17 cellular contexts compared by ENCODE assay signal in the genomic region with DNA sequence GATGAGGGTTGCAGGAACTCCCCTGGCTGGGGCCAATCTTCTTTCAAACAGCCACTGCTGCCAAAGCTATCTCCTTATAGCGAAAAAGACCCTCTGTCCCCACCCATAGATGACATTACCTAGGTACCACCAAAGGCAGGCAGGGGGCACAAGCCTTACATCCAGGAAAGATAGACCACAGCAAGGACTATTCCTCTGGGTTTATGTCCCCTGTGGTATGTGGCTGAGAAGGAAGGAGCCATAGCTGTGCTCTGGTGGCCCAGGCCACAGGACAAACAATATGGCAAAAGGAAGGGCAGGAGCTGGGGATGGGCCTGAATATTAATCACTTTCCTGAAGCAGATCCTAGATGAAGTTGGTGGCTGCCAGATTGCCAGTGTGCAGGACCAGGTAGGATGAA.
A peak's percentile ranks its signal among the peaks of the same experiment; 100 is the strongest.
DNase-seq lines count a peak whose midpoint lies in the region; ATAC-seq and TF ChIP-seq lines count a peak whose summit lies in the region.
"Had no signal": no experiment of that assay in that cellular context is flagged by ENCODE, and none has a peak within 500 bp of the region (broad histone marks: within the 10 kb centered on the region; RNA-seq: fewer than 3 reads in every experiment).

No MANE protein-coding gene starts in this region.

- in situ Hi-C loops in KBM-7 (cut with MboI; ENCODE audit: low pct_unique_long_range_greater_than_20kb, low sequenced_read_pairs) = no loop called here

- H3K27ac ChIP-seq in thoracic aorta = peak overlapping the region; percentile 78 to 79
- H3K27ac ChIP-seq: Peyer's patch, SJSA1 had no signal

- ATAC-seq in thoracic aorta (ENCODE audit: insufficient number of reproducible peaks, low FRiP score, low read depth) (no peak), GM21529 (IDR thresholded peaks at IDR 0.05; ENCODE audit: unreplicated experiment) (no peak), GM18520 (IDR thresholded peaks at IDR 0.05; ENCODE audit: unreplicated experiment) (no peak), left ventricle myocardium superior (no peak)
- ATAC-seq in activated CD8-positive, alpha-beta T cell treated with anti-CD3 and anti-CD28 coated beads, Interleukin-2, amount 10 ng/mL, durations not matched to agents 7 days and 5 days = no peak

- CTCF ChIA-PET in activated CD8-positive, alpha-beta T cell treated with anti-CD3 and anti-CD28 coated beads, Interleukin-2, amount 10 ng/mL, durations not matched to agents 7 days and 5 days (lab: Charles Lee) = interaction anchor here (0.6 kb wide), 1 partner anchor 60 kb away, joined by 3 read pairs; no protein-coding TSS in a partner anchor

- DNase-seq in ELF-1 (ENCODE audit: low read depth, low spot score) (peak; percentile 47), KBM-7 (peak; percentile 25), fibroblast of gingiva (ENCODE audit: low read depth) (peak; percentile 12), thoracic aorta (ENCODE audit: low spot score) (no peak), left ventricle myocardium superior (no peak)
- no peak for DNase-seq in activated CD8-positive, alpha-beta T cell treated with anti-CD3 and anti-CD28 coated beads, Interleukin-2, amount 10 ng/mL, durations not matched to agents 7 days and 5 days
- DNase-seq: BE2C; CD4-positive, CD25-positive, alpha-beta regulatory T cell; COR-L47; H7; NCI-H1417; NCI-H187 treated with DMSO at 0.1 percent for 48 hours; NCI-H526; Peyer's patch had no signal

- H3K27ac Mint-ChIP-seq in activated CD8-positive, alpha-beta T cell treated with anti-CD3 and anti-CD28 coated beads, Interleukin-2, amount 10 ng/mL, durations not matched to agents 7 days and 5 days = no peak overlapping the region

- H3K36me3 Mint-ChIP-seq in activated CD8-positive, alpha-beta T cell treated with anti-CD3 and anti-CD28 coated beads, Interleukin-2, amount 10 ng/mL, durations not matched to agents 7 days and 5 days (ENCODE audit: low read depth) = no peaks in the 10 kb centered on the region
- H3K36me3 Mint-ChIP-seq: CD4-positive, CD25-positive, alpha-beta regulatory T cell had no signal

- H3K9me3 ChIP-seq in thoracic aorta = no peaks in the 10 kb centered on the region
- H3K9me3 ChIP-seq: BE2C, Peyer's patch, SJSA1 had no signal

- no peaks in the 10 kb centered on the region for H3K4me1 Mint-ChIP-seq in activated CD8-positive, alpha-beta T cell treated with anti-CD3 and anti-CD28 coated beads, Interleukin-2, amount 10 ng/mL, durations not matched to agents 7 days and 5 days (ENCODE audit: low read depth)
- H3K4me1 Mint-ChIP-seq: CD4-positive, CD25-positive, alpha-beta regulatory T cell had no signal

- intact Hi-C loops in left ventricle myocardium superior (cut with micrococcal nuclease) = no loop called here

- peaks cover 7 to 36% of the 10 kb centered on the region in 2 donors for H3K4me1 ChIP-seq in thoracic aorta (ENCODE audit: control insufficient read depth in 1 of 2, low read depth in 2 of 2)
- H3K4me1 ChIP-seq: BE2C, Peyer's patch had no signal

- no peaks in the 10 kb centered on the region for H3K27me3 ChIP-seq in thoracic aorta (replicated peaks; ENCODE audit: insufficient read depth)
- H3K27me3 ChIP-seq: BE2C, Peyer's patch, SJSA1 had no signal

- H3K36me3 ChIP-seq in thoracic aorta = no peaks in the 10 kb centered on the region
- H3K36me3 ChIP-seq: BE2C, Peyer's patch, SJSA1 had no signal

- H3K27me3 Mint-ChIP-seq in activated CD8-positive, alpha-beta T cell treated with anti-CD3 and anti-CD28 coated beads, Interleukin-2, amount 10 ng/mL, durations not matched to agents 7 days and 5 days (ENCODE audit: low read depth) = no peaks in the 10 kb centered on the region

- TF ChIP-seq CTCF in thoracic aorta (IDR thresholded peaks at IDR 0.05) = no peak

- no peak overlapping the region for H3K4me3 Mint-ChIP-seq in activated CD8-positive, alpha-beta T cell treated with anti-CD3 and anti-CD28 coated beads, Interleukin-2, amount 10 ng/mL, durations not matched to agents 7 days and 5 days
- H3K4me3 Mint-ChIP-seq: CD4-positive, CD25-positive, alpha-beta regulatory T cell had no signal

- no peak overlapping the region for H3K4me3 ChIP-seq in thoracic aorta
- H3K4me3 ChIP-seq: Peyer's patch, SJSA1 had no signal

- POLR2A ChIA-PET in activated CD8-positive, alpha-beta T cell treated with anti-CD3 and anti-CD28 coated beads, Interleukin-2, amount 10 ng/mL, durations not matched to agents 7 days and 5 days (lab: Charles Lee) = no interaction called here

- H3K9me3 Mint-ChIP-seq in activated CD8-positive, alpha-beta T cell treated with anti-CD3 and anti-CD28 coated beads, Interleukin-2, amount 10 ng/mL, durations not matched to agents 7 days and 5 days (ENCODE audit: insufficient read depth) = no peaks in the 10 kb centered on the region

Comparison
In these comparisons a context has a peak if more than half of its experiments do, and no peak if none do; other contexts are left out.
1. DNase-seq: peak in ELF-1 (single experiment), KBM-7 (single experiment) and fibroblast of gingiva (single experiment); none in thoracic aorta (single experiment), activated CD8-positive, alpha-beta T cell treated with anti-CD3 and anti-CD28 coated beads, Interleukin-2, amount 10 ng/mL, durations not matched to agents 7 days and 5 days (single experiment) and left ventricle myocardium superior (single experiment).